8 cellular contexts compared by ENCODE assay signal in genomic region chr13:41061075-41061913, GRCh38. TPM values are rescaled to one million over a fixed set of nuclear protein-coding genes. Genes with fewer than 3 reads are reported as not detected.
A peak's percentile ranks its signal among the peaks of the same experiment; 100 is the strongest.
DNase-seq lines count a peak whose midpoint lies in the region; ATAC-seq and TF ChIP-seq lines count a peak whose summit lies in the region.

TSS of gene WBP4 (plus strand) at chr13:41061509. CDS start at chr13:41061674, 165 bp downstream.

- H3K36me3 ChIP-seq in WERI-Rb-1 (peaks cover 3% of the 10 kb centered on the region; the same call in 1 of the 2 replicates), breast epithelium (no peaks in the 10 kb centered on the region), smooth muscle cell (ENCODE audit: low read depth) (peaks cover 10% of the 10 kb centered on the region)

- WGBS in smooth muscle cell (ENCODE audit: low lambda C conversion rate), result under 1% methylated on average over 66 of the region's 71 CpGs

- H3K4me2 ChIP-seq in smooth muscle cell, result peak within 1 kb of the TSS; percentile 98

- intact Hi-C loops in breast epithelium (cut with DNase I; ENCODE audit: low total_unique reads), result loop anchor here (5.0 kb wide), 1 partner anchor 981 kb away; no protein-coding TSS in a partner anchor

- peaks cover 0 to 24% of the 10 kb centered on the region in 2 donors for H3K4me1 ChIP-seq in breast epithelium
- peaks cover 34% of the 10 kb centered on the region for H3K4me1 ChIP-seq in smooth muscle cell (ENCODE audit: low read depth)

- TF ChIP-seq POLR2A in breast epithelium (IDR thresholded peaks at IDR 0.05), result peak; percentile 81

- H3K27me3 ChIP-seq in AG04450 (ENCODE audit: control insufficient read depth, insufficient read depth, low read length), result no peaks in the 10 kb centered on the region
- no peaks in the 10 kb centered on the region for H3K27me3 ChIP-seq in WERI-Rb-1 (ENCODE audit: insufficient read depth, low read depth, severe bottlenecking)
- H3K27me3 ChIP-seq in breast epithelium, result no peaks in the 10 kb centered on the region
- no peaks in the 10 kb centered on the region for H3K27me3 ChIP-seq in smooth muscle cell (ENCODE audit: low read depth)

- H3K79me2 ChIP-seq in smooth muscle cell (ENCODE audit: low read depth), result peaks cover 74% of the 10 kb centered on the region

- no peaks in the 10 kb centered on the region for H3K9me3 ChIP-seq in AG04450 (ENCODE audit: control insufficient read depth, insufficient read depth, low read length)
- no peaks in the 10 kb centered on the region for H3K9me3 ChIP-seq in WERI-Rb-1 (ENCODE audit: severe bottlenecking)
- no peaks in the 10 kb centered on the region for H3K9me3 ChIP-seq in breast epithelium
- no peaks in the 10 kb centered on the region for H3K9me3 ChIP-seq in smooth muscle cell (replicated peaks; ENCODE audit: low read depth)

- CTCF ChIA-PET in AG04450 (lab: Charles Lee), result interaction anchor here (0.7 to 1.5 kb wide), 3 partner anchors 53 to 87 kb away, joined by 4 read pairs; no protein-coding TSS in a partner anchor

- POLR2A ChIA-PET in AG04450 (lab: Yijun Ruan, JAX), result interaction anchor here (0.6 to 1.7 kb wide), 9 partner anchors 68 to 723 kb away, joined by 3 to 5 read pairs (median 3); no protein-coding TSS in a partner anchor

- peaks cover 39% of the 10 kb centered on the region for H4K20me1 ChIP-seq in smooth muscle cell (ENCODE audit: low read depth)

- peak; percentile 90 for DNase-seq in AG04450 (ENCODE audit: low read depth, low spot score)
- peak; percentile 82 for DNase-seq in NCI-H2171 treated with DMSO at 0.1 percent for 48 hours (lab: John Stamatoyannopoulos, UW)
- peak; percentile 87 for DNase-seq in WERI-Rb-1
- peak; percentile 94 for DNase-seq in breast epithelium (ENCODE audit: low spot score in 2 of 2)
- DNase-seq in iPS-NIHi7 (ENCODE audit: extremely low spot score), result peak; percentile 88
- DNase-seq in smooth muscle cell (lab: John Stamatoyannopoulos, UW; ENCODE audit: unreplicated experiment), result peak; percentile 96

- peak within 1 kb of the TSS; percentile 97 for H3K9ac ChIP-seq in smooth muscle cell (ENCODE audit: low read depth)

- ATAC-seq in GM18868 (IDR thresholded peaks at IDR 0.05; ENCODE audit: unreplicated experiment) (peak; percentile 74), HG03103 (IDR thresholded peaks at IDR 0.05; ENCODE audit: low read depth, unreplicated experiment) (peak; percentile 68)

- peak within 1 kb of the TSS; percentile 97 for H3K27ac ChIP-seq in AG04450 (ENCODE audit: low read depth, low read length)
- peak within 1 kb of the TSS; percentile 93 for H3K27ac ChIP-seq in WERI-Rb-1
- H3K27ac ChIP-seq in breast epithelium, result peak within 1 kb of the TSS; percentile 96 to 99
- H3K27ac ChIP-seq in smooth muscle cell (ENCODE audit: low read depth), result peak within 1 kb of the TSS; percentile 98

- peak; percentile 26; the same call in 1 of the 2 replicates for TF ChIP-seq CTCF in AG04450 (IDR thresholded peaks at IDR 0.05; ENCODE audit: low read depth, low read length)
- TF ChIP-seq CTCF in WERI-Rb-1 (IDR thresholded peaks at IDR 0.05; ENCODE audit: low read depth, low read length), result no peak
- peak in 2 of 3 donors; percentile 11 to 19 for TF ChIP-seq CTCF in breast epithelium (IDR thresholded peaks at IDR 0.05)
- TF ChIP-seq CTCF in smooth muscle cell (IDR thresholded peaks at IDR 0.05; ENCODE audit: borderline replicate concordance, insufficient read depth, poor library complexity, severe bottlenecking), result no peak

- H3K4me3 ChIP-seq in AG04450 (ENCODE audit: low read depth, low read length), result peak within 1 kb of the TSS; percentile 91
- peak within 1 kb of the TSS; percentile 81 for H3K4me3 ChIP-seq in WERI-Rb-1 (ENCODE audit: low read depth, low read length)
- peak within 1 kb of the TSS; percentile 64 to 88 (median 84) for H3K4me3 ChIP-seq in breast epithelium
- peak within 1 kb of the TSS; percentile 89 for H3K4me3 ChIP-seq in smooth muscle cell

- H3F3A ChIP-seq in smooth muscle cell (ENCODE audit: low read depth), result peaks cover 17% of the 10 kb centered on the region

- H2AFZ ChIP-seq in smooth muscle cell (ENCODE audit: low read depth), result peak within 1 kb of the TSS; percentile 86

RNA-seq across cellular contexts. Expression of gene WBP4, which starts in this region (rescaled TPM):
- polyA plus RNA-seq in AG04450 (2011; rRNA removed), result 11.9 and 18.3 TPM in 2 replicates
- polyA minus RNA-seq in AG04450 (2011; rRNA and poly(A)+ RNA removed), result 2.9 and 4.6 TPM in 2 replicates
- 10 to 100 TPM; 12.7 to 16.5 (median 13.1) TPM for total RNA-seq in breast epithelium
- total RNA-seq in smooth muscle cell, result 4.7 and 9.7 TPM in 2 replicates
- polyA plus RNA-seq in smooth muscle cell, result 5.0 and 5.9 TPM in 2 replicates

Comparison
In these comparisons a context has a peak if more than half of its experiments do, and no peak if none do; other contexts are left out.
1. Peak in every context shown above with its lines: DNase-seq, ATAC-seq, H3K4me3 ChIP-seq and H3K27ac ChIP-seq.
2. CTCF ChIP-seq: peak in AG04450 (single experiment) and breast epithelium (2 of 3); none in WERI-Rb-1 (single experiment) and smooth muscle cell (single experiment).